Comparison of ENCODE assay signal across 8 cellular contexts in the genomic region with DNA sequence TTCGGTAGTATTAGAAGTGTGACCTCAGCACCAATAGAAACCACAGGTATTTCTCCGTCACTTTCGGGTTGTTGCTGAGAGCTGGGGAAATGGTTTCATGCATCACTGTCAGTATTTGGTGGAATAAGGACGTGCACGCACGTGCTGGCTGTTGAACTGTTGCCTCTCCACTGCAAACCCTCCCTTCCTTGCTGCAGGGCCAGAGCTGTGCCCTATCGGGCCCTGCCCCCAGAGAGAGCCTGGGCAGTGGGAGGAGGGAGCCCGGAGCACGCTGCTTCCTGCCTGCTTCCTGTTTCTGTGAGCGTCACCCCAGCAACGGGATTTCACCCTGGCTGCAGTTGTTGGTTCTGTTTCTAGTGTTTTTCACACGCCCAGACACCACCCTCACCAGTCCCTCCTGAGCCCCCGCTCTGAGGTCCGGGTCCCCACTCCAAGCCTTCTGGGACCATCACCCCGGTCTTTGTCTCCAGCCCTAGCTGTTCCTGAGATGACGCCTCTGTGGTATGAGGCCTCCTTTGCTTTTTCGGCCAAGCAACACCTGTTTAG. TPM values are rescaled to one million over a fixed set of nuclear protein-coding genes. Genes with fewer than 3 reads are reported as not detected.
DNase-seq lines count a peak whose midpoint lies in the region; ATAC-seq and TF ChIP-seq lines count a peak whose summit lies in the region.

No MANE protein-coding gene starts in this region.

- H3K9me3 ChIP-seq in mesenchymal stem cell (ENCODE audit: control insufficient read depth, low read length) = no peaks in the 10 kb centered on the region

- TF ChIP-seq CTCF in dorsolateral prefrontal cortex (IDR thresholded peaks at IDR 0.05 in 54 of 56, conservative IDR thresholded peaks at IDR 0.05 in 2 of 56; ENCODE audit: low read depth in 1 of 56, partially characterized antibody in 56 of 56) = peak in 10 of 56 donors; percentile 4 to 26 (median 16)

- H3K4me1 ChIP-seq in mesenchymal stem cell (ENCODE audit: control insufficient read depth, insufficient read depth, low read depth, low read length) = peaks cover 30% of the 10 kb centered on the region

- peak overlapping the region in 39 of 59 donors; percentile 1 to 50 (median 27) for H3K4me3 ChIP-seq in dorsolateral prefrontal cortex
- no peak overlapping the region for H3K4me3 ChIP-seq in mesenchymal stem cell (ENCODE audit: insufficient read depth in 1 of 2, low read depth in 1 of 2, low read length in 2 of 2)

- no peak overlapping the region for H2AFZ ChIP-seq in mesenchymal stem cell (ENCODE audit: low read depth, low read length)

- H3K14ac ChIP-seq in mesenchymal stem cell (ENCODE audit: low read length in 2 of 2) = peak overlapping the region in 1 of 2 experiments; percentile 58

- H2BK5ac ChIP-seq in mesenchymal stem cell (ENCODE audit: low read depth, low read length, poor library complexity, severe bottlenecking) = peak overlapping the region; percentile 40

- peak overlapping the region; percentile 40 for H3K4me2 ChIP-seq in mesenchymal stem cell (ENCODE audit: low read length, poor library complexity, severe bottlenecking)

- intact Hi-C loops in dorsolateral prefrontal cortex (cut with DNase I) = loop anchor here (1.0 to 2.0 kb wide), 2 partner anchors 70 kb away; no protein-coding TSS in a partner anchor

- peak overlapping the region; percentile 16 for H2AK5ac ChIP-seq in mesenchymal stem cell (ENCODE audit: low read length, severe bottlenecking)

- ATAC-seq in GM18508 (IDR thresholded peaks at IDR 0.05; ENCODE audit: insufficient read depth, unreplicated experiment) = peak; percentile 63
- ATAC-seq in HG02852 (IDR thresholded peaks at IDR 0.05; ENCODE audit: unreplicated experiment) = peak; percentile 81

- peak overlapping the region; percentile 76 for H3K9ac ChIP-seq in mesenchymal stem cell (ENCODE audit: low read length)

- H3K27ac ChIP-seq in dorsolateral prefrontal cortex = peak overlapping the region in 42 of 59 donors; percentile 3 to 81 (median 60)
- H3K27ac ChIP-seq in mesenchymal stem cell (ENCODE audit: low read length, poor library complexity, severe bottlenecking) = peak overlapping the region; percentile 25

- peak overlapping the region in 1 of 2 experiments; percentile 73 for H3K18ac ChIP-seq in mesenchymal stem cell (ENCODE audit: low read depth in 1 of 2, low read length in 2 of 2)

- DNase-seq in NCI-H2196 (lab: John Stamatoyannopoulos, UW; ENCODE audit: unreplicated experiment) (peak; percentile 73), dorsolateral prefrontal cortex (peak in 7 of 10 donors; percentile 42 to 73 (median 61)), mesenchymal stem cell (peak; percentile 94), DMS 273 (lab: John Stamatoyannopoulos, UW; ENCODE audit: unreplicated experiment) (no peak)
- peak; percentile 78 for DNase-seq in activated CD4-positive, alpha-beta T cell treated with anti-CD3 and anti-CD28 coated beads for 48 hours
- DNase-seq in stimulated activated CD8-positive, alpha-beta memory T cell treated with anti-CD3 and anti-CD28 coated beads, Interleukin-15, amount 100 ng/mL, for 24 hours (ENCODE audit: low read depth) = peak; percentile 28

- peak overlapping the region in 1 of 2 experiments; percentile 42 for H3K4ac ChIP-seq in mesenchymal stem cell (ENCODE audit: low read depth in 1 of 2, low read length in 2 of 2)

- peak overlapping the region; percentile 82 for H2BK15ac ChIP-seq in mesenchymal stem cell (ENCODE audit: low read depth, poor library complexity, severe bottlenecking)

- WGBS in mesenchymal stem cell = 13% methylated on average over 17 of the region's 17 CpGs

- H2BK120ac ChIP-seq in mesenchymal stem cell (ENCODE audit: low read depth, low read length) = peak overlapping the region; percentile 78

- peak overlapping the region; percentile 25 for H4K91ac ChIP-seq in mesenchymal stem cell (ENCODE audit: low read length)

- H3K27me3 ChIP-seq in dorsolateral prefrontal cortex (peaks cover 0 to 8% (median 0%) of the 10 kb centered on the region in 45 donors), mesenchymal stem cell (ENCODE audit: control insufficient read depth in 1 of 2, insufficient read depth in 1 of 2, low read length in 2 of 2) (no peaks in the 10 kb centered on the region)

- H3K23ac ChIP-seq in mesenchymal stem cell (ENCODE audit: low read length in 2 of 2) = no peak overlapping the region

- H4K8ac ChIP-seq in mesenchymal stem cell (ENCODE audit: low read length) = peak overlapping the region; percentile 81

- peaks cover 0 to 20% of the 10 kb centered on the region in 2 experiments for H3K36me3 ChIP-seq in mesenchymal stem cell (ENCODE audit: control insufficient read depth in 1 of 2, insufficient read depth in 2 of 2, low read depth in 1 of 2, low read length in 2 of 2)

- H2BK12ac ChIP-seq in mesenchymal stem cell (ENCODE audit: low read length in 2 of 2) = peak overlapping the region; percentile 18 to 94

- peaks cover 30% of the 10 kb centered on the region for H3K79me1 ChIP-seq in mesenchymal stem cell (replicated peaks; ENCODE audit: low read length, poor library complexity, severe bottlenecking)

RNA-seq across cellular contexts. Expression of gene LRRFIP1, which starts 47.4 kb away (rescaled TPM):
- 100 to 1,000 TPM in 13 of 120 experiments, 10 to 100 TPM in 107; 39.2 to 124 (median 80.4) TPM for total RNA-seq in dorsolateral prefrontal cortex
- 111 TPM for polyA plus RNA-seq in mesenchymal stem cell (2013, experiment 1 of 2)
- 106 TPM for polyA plus RNA-seq in mesenchymal stem cell (2013, experiment 2 of 2)

Comparison
In these comparisons a context has a peak if more than half of its experiments do, and no peak if none do; other contexts are left out.
1. H3K4me3 ChIP-seq: peak in dorsolateral prefrontal cortex (39 of 59); none in mesenchymal stem cell (0 of 2).